Comparison of ENCODE assay signal across 9 cellular contexts in genomic region chr13:26502826-26503225, GRCh38. TPM values are rescaled to one million over a fixed set of nuclear protein-coding genes. Genes with fewer than 3 reads are reported as not detected.
DNase-seq lines count a peak whose midpoint lies in the region; ATAC-seq and TF ChIP-seq lines count a peak whose summit lies in the region.
"Had no signal": no experiment of that assay in that cellular context is flagged by ENCODE, and none has a peak within 500 bp of the region (broad histone marks: within the 10 kb centered on the region; RNA-seq: fewer than 3 reads in every experiment).

No MANE protein-coding gene starts in this region.

- H3K9me3 Mint-ChIP-seq in T-cell (no peaks in the 10 kb centered on the region), endothelial cell (ENCODE audit: unreplicated experiment) (no peaks in the 10 kb centered on the region)

- TF ChIP-seq CTCF in endothelial cell (IDR thresholded peaks at IDR 0.05; ENCODE audit: unreplicated experiment) (no peak), retinal pigment epithelial cell (conservative IDR thresholded peaks at IDR 0.05; ENCODE audit: low read depth, low read length) (peak; percentile 26), stomach (IDR thresholded peaks at IDR 0.05) (no peak)

- H3K27me3 Mint-ChIP-seq in T-cell (peaks cover 0 to 5% of the 10 kb centered on the region in 2 donors), endothelial cell (ENCODE audit: unreplicated experiment) (no peaks in the 10 kb centered on the region)

- no peaks in the 10 kb centered on the region for H3K9me3 ChIP-seq in stomach

- ATAC-seq in T-cell (replicated peaks in 1 of 4) = peak; percentile 31 to 80 (median 62)
- ATAC-seq in HG02885 (IDR thresholded peaks at IDR 0.05; ENCODE audit: poor library complexity, unreplicated experiment) = no peak
- ATAC-seq in GM19324 (IDR thresholded peaks at IDR 0.05; ENCODE audit: low FRiP score, unreplicated experiment) = no peak

- no peak overlapping the region for H3K4me3 Mint-ChIP-seq in T-cell
- H3K4me3 Mint-ChIP-seq in endothelial cell (ENCODE audit: unreplicated experiment) = no peak overlapping the region

- H3K4me1 ChIP-seq in stomach = no peaks in the 10 kb centered on the region

- H3K36me3 Mint-ChIP-seq in T-cell = no peaks in the 10 kb centered on the region
- peaks cover 5% of the 10 kb centered on the region for H3K36me3 Mint-ChIP-seq in endothelial cell (ENCODE audit: low read depth, unreplicated experiment)

- H3K4me1 Mint-ChIP-seq in T-cell = peaks cover 4 to 7% (median 6%) of the 10 kb centered on the region in 3 donors
- peaks cover 6% of the 10 kb centered on the region for H3K4me1 Mint-ChIP-seq in endothelial cell (ENCODE audit: unreplicated experiment)

- H3K27ac Mint-ChIP-seq in T-cell = no peak overlapping the region
- H3K27ac Mint-ChIP-seq in endothelial cell (ENCODE audit: unreplicated experiment) = no peak overlapping the region

- POLR2A ChIA-PET in T-cell (lab: Charles Lee) = no interaction called here

- no peak for TF ChIP-seq POLR2A in stomach (IDR thresholded peaks at IDR 0.05)

- intact Hi-C loops in stomach (cut with DNase I; ENCODE audit: low total_unique reads) = loop anchor here (5.0 kb wide), 1 partner anchor 321 kb away; no protein-coding TSS in a partner anchor

- peaks cover 0 to 14% (median 0%) of the 10 kb centered on the region in 3 donors for H3K27me3 ChIP-seq in stomach

- CTCF ChIA-PET in T-cell (lab: Charles Lee) = interaction anchor here in 1 of 2 donors (1.5 kb wide), 1 partner anchor 318 kb away, joined by 5 read pairs; no protein-coding TSS in a partner anchor

- no peak overlapping the region for H3K4me3 ChIP-seq in retinal pigment epithelial cell (ENCODE audit: low read length)
- no peak overlapping the region for H3K4me3 ChIP-seq in stomach

- DNase-seq in ELF-1 (ENCODE audit: low read depth, low spot score) (peak; percentile 72), T-cell (peak in 3 of 34 experiments; percentile 1 to 2 (median 1)), endothelial cell (ENCODE audit: low spot score) (peak; percentile 31), retinal pigment epithelial cell (ENCODE audit: low read depth) (peak; percentile 52), NCI-H1694 (lab: John Stamatoyannopoulos, UW) (no peak), stomach (no peak)
- DNase-seq: SW 1271 had no signal

- 26 to 38% (median 31%) methylated on average over 12 of the region's 12 CpGs for WGBS in stomach, 5 donors

- H3K27ac ChIP-seq in stomach = no peak overlapping the region

- H3K36me3 ChIP-seq in stomach = no peaks in the 10 kb centered on the region

- TF ChIP-seq EP300 in stomach (IDR thresholded peaks at IDR 0.05) = no peak

RNA-seq across cellular contexts. Expression of gene WASF3, which starts 54.7 kb away (rescaled TPM):
- total RNA-seq in T-cell = under 1 TPM in 4 of 5 donors, not detected in 1; 0.15 to 0.41 (median 0.27) TPM
- 13.0 TPM for total RNA-seq in endothelial cell (ENCODE audit: unreplicated experiment)
- total RNA-seq in stomach = 10 to 100 TPM in 3 of 5 donors, 1 to 10 TPM in 1, under 1 TPM in 1; 0.87 to 12.8 (median 11.3) TPM
- 10 to 100 TPM in 1 of 3 donors, 1 to 10 TPM in 2; 3.5 to 11.0 (median 9.3) TPM for polyA plus RNA-seq in stomach

Comparison
In these comparisons a context has a peak if more than half of its experiments do, and no peak if none do; other contexts are left out.
1. DNase-seq: peak in ELF-1 (single experiment), endothelial cell (single experiment) and retinal pigment epithelial cell (single experiment); none in NCI-H1694 (single experiment) and stomach (single experiment).
2. ATAC-seq: peak in T-cell (4 of 4); none in HG02885 (single experiment) and GM19324 (single experiment).